9 cellular contexts compared by ENCODE assay signal in genomic region chr10:14560794-14561765, GRCh38.
A peak's percentile ranks its signal among the peaks of the same experiment; 100 is the strongest.
DNase-seq lines count a peak whose midpoint lies in the region; ATAC-seq and TF ChIP-seq lines count a peak whose summit lies in the region.
"Had no signal": no experiment of that assay in that cellular context is flagged by ENCODE, and none has a peak within 500 bp of the region (broad histone marks: within the 10 kb centered on the region; RNA-seq: fewer than 3 reads in every experiment).

No MANE protein-coding gene starts in this region.

- CTCF ChIA-PET in PC-9 (lab: Charles Lee): interaction anchor here (0.7 kb wide), 1 partner anchor 30 kb away, joined by 4 read pairs; no protein-coding TSS in a partner anchor

- no peaks in the 10 kb centered on the region for H3K9me2 ChIP-seq in PC-9 (ENCODE audit: insufficient read depth)

- peaks cover 19% of the 10 kb centered on the region for H3K36me3 ChIP-seq in PC-9 (ENCODE audit: low read depth)
- no peaks in the 10 kb centered on the region for H3K36me3 ChIP-seq in colonic mucosa

- no TSS peak for BruUV-seq in PC-9 (replicated peaks; lab: Mats Ljungman, UMichigan)

- H3F3A ChIP-seq in PC-9 (ENCODE audit: insufficient read depth, low read depth): peaks cover 58% of the 10 kb centered on the region

- H3K4me1 ChIP-seq in PC-9 (replicated peaks; ENCODE audit: insufficient read depth) (peaks cover 68% of the 10 kb centered on the region), colonic mucosa (peaks cover 2% of the 10 kb centered on the region)

- H3K4me2 ChIP-seq in PC-9: peak overlapping the region; percentile 44

- peak in 1 of 2 experiments; percentile 49 for DNase-seq in HL-60 (ENCODE audit: low read depth in 1 of 2, low spot score in 1 of 2)
- peak in 1 of 2 experiments; percentile 38 for DNase-seq in PC-9
- DNase-seq in colonic mucosa: peak; percentile 21
- DNase-seq in sciatic nerve (ENCODE audit: low spot score): peak; percentile 45
- no peak for DNase-seq in LoVo (ENCODE audit: low spot score)
- DNase-seq: NCI-H1048, Right ventricle myocardium superior had no signal

- no peak overlapping the region for H2AFZ ChIP-seq in PC-9

- POLR2A ChIA-PET in PC-9 (lab: Charles Lee; ENCODE audit: unreplicated experiment): interaction anchor here (0.6 kb wide), 1 partner anchor 277 kb away, joined by 3 read pairs; the partner anchor contains the start of gene CDNF

- H3K4me3 ChIP-seq in HL-60 (replicated peaks; ENCODE audit: insufficient read depth, low read length) (no peak overlapping the region), PC-9 (no peak overlapping the region), colonic mucosa (no peak overlapping the region)

- no peak for TF ChIP-seq CTCF in HL-60 (IDR thresholded peaks at IDR 0.05; ENCODE audit: insufficient read depth, low read length)
- TF ChIP-seq CTCF in PC-9 (conservative IDR thresholded peaks at IDR 0.05): no peak
- TF ChIP-seq CTCF in colonic mucosa (IDR thresholded peaks at IDR 0.05): no peak

- no peak overlapping the region for H3K9ac ChIP-seq in colonic mucosa (ENCODE audit: low read depth in 2 of 2, low read length in 2 of 2)

- intact Hi-C loops in PC-9 (cut with micrococcal nuclease; ENCODE audit: unreplicated experiment) (no loop called here), colonic mucosa (cut with DNase I) (no loop called here), sciatic nerve (cut with DNase I) (no loop called here)

- ATAC-seq in sciatic nerve (no peak), GM21786 (IDR thresholded peaks at IDR 0.05; ENCODE audit: unreplicated experiment) (no peak), GM18511 (IDR thresholded peaks at IDR 0.05; ENCODE audit: unreplicated experiment) (no peak)

- no peaks in the 10 kb centered on the region for H3K27me3 ChIP-seq in HL-60 (ENCODE audit: insufficient read depth, poor library complexity, severe bottlenecking)
- no peaks in the 10 kb centered on the region for H3K27me3 ChIP-seq in PC-9 (ENCODE audit: insufficient read depth, low read depth)
- H3K27me3 ChIP-seq in colonic mucosa: no peaks in the 10 kb centered on the region

- peaks cover 39% of the 10 kb centered on the region for H4K20me1 ChIP-seq in PC-9 (ENCODE audit: insufficient read depth)

- no peaks in the 10 kb centered on the region for H3K9me3 ChIP-seq in PC-9 (ENCODE audit: insufficient read depth, low read depth)
- no peaks in the 10 kb centered on the region for H3K9me3 ChIP-seq in colonic mucosa

- H3K79me2 ChIP-seq in PC-9 (ENCODE audit: low read depth): peaks cover 99% of the 10 kb centered on the region

- peak overlapping the region; percentile 55 for H3K27ac ChIP-seq in HL-60 (replicated peaks)
- peak overlapping the region; percentile 71 for H3K27ac ChIP-seq in PC-9
- no peak overlapping the region for H3K27ac ChIP-seq in colonic mucosa
